1 cellular context compared by ENCODE assay signal in the genomic region with DNA sequence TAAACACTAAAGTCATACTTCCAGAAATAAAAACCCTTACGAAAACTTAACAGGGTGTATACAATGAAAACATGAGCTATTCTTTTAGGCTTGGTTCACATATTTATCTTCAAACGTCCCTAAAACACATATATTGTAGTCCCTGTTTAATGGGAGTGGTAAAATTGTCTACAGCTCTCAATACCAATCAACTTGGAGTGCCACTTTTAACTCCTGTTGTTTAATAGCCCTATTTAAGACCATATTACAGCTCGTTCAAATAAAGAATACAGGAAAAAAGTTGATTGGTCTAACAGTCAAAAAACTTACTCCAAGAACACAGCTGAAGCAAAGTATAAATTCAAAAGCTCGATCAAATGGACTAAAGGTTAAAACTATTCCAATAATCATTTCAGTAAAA.
TF ChIP-seq lines count a peak whose summit lies in the region.

No MANE protein-coding gene starts in this region.

TF ChIP-seq in SK-N-SH, 30 proteins besides CTCF, POLR2A, EP300 and RAD21 (continued from another document):
- TF ChIP-seq PBX3 (IDR thresholded peaks at IDR 0.05) (no peak), SIN3A (IDR thresholded peaks at IDR 0.05; ENCODE audit: borderline replicate concordance, low read depth, low read length) (no peak), YY1 (IDR thresholded peaks at IDR 0.05; ENCODE audit: low read depth) (no peak), GATA2 (CRISPR knock-in tag; IDR thresholded peaks at IDR 0.05) (no peak)
